Comparison of ENCODE assay signal across 8 cellular contexts in the genomic region with DNA sequence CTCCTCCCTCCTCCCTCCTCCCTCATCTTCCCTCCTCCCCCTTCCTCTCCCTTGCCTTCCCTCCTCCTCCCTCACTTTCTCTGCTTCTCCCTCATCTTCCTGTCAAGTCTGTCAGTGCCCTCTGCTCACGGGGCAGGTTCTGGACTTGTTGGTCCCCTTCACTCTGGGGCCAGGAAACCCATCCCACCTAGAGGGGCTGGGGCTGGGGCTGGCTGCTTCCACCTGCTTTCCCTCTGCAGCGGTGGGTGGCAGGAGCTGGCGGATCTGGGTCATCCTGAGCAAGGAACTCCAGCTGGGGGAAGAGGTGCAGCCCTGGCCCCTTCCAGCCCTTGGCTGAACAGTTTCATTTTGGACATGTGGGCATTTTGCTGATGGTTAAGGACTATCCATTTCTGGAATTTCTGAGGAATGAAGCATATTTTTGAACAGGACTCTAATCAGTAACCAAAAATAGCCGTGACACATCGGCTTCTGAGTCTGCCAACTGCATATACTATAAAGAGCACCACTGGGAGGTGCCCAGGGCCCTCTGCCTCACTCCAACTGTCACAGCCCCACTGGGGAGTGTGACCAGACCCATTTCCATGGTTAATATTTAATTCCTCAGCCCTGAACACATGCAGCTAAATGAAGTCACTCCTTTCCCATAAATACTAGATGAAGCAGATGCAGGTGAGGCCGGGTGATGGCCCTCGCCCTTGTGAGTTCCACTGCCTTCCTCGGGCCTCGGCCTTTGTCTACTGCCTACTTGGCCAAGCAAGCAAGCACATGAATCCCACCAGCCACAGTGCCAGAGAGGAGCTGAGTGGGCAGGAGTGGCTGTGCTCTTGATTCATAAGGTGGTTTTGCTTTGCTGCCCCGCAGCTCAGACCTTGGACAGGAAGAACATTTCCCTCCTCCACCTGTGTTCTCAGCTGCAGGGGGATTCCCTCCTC. TPM values are rescaled to one million over a fixed set of nuclear protein-coding genes. Genes with fewer than 3 reads are reported as not detected.
DNase-seq lines count a peak whose midpoint lies in the region; ATAC-seq, FAIRE-seq and TF ChIP-seq lines count a peak whose summit lies in the region.

No MANE protein-coding gene starts in this region.

- H3K4me1 Mint-ChIP-seq in CD14-positive monocyte, result no peaks in the 10 kb centered on the region

- no peak overlapping the region for H3K27ac Mint-ChIP-seq in CD14-positive monocyte

- H3K4me3 ChIP-seq in adipocyte (ENCODE audit: low read length) (peak overlapping the region; percentile 31), kidney epithelial cell (ENCODE audit: low read depth, low read length) (no peak overlapping the region)

- ATAC-seq in GM18858 (IDR thresholded peaks at IDR 0.05; ENCODE audit: unreplicated experiment), result no peak

- peak overlapping the region; percentile 55 for H3K9ac ChIP-seq in adipocyte (ENCODE audit: low read length)

- DNase-seq in activated CD8-positive, alpha-beta memory T cell treated with anti-CD3 and anti-CD28 coated beads for 24 hours, result peak; percentile 45
- DNase-seq in activated CD8-positive, alpha-beta memory T cell treated with anti-CD3 and anti-CD28 coated beads, Interleukin-2, amount 50 U/mL, for 48 hours, result no peak
- DNase-seq in adipocyte (ENCODE audit: low read depth) (peak; percentile 79), kidney epithelial cell (ENCODE audit: low read depth) (peak; percentile 71), urothelium cell line (ENCODE audit: low spot score) (peak; percentile 40), NCI-H1930 (lab: John Stamatoyannopoulos, UW) (no peak), CD14-positive monocyte (ENCODE audit: low spot score) (no peak)

- no peaks in the 10 kb centered on the region for H3K9me3 ChIP-seq in adipocyte (ENCODE audit: control insufficient read depth, low read length)

- no peaks in the 10 kb centered on the region for H3K27me3 ChIP-seq in adipocyte (replicated peaks; ENCODE audit: control insufficient read depth, insufficient read depth, low read length)
- H3K27me3 ChIP-seq in kidney epithelial cell (ENCODE audit: control insufficient read depth, insufficient read depth, low read length), result no peaks in the 10 kb centered on the region

- H3K36me3 Mint-ChIP-seq in CD14-positive monocyte, result no peaks in the 10 kb centered on the region

- H3K4me1 ChIP-seq in adipocyte (ENCODE audit: control insufficient read depth, insufficient read depth, low read length), result peaks cover 30% of the 10 kb centered on the region

- no peak overlapping the region for H3K4me3 Mint-ChIP-seq in CD14-positive monocyte

- TF ChIP-seq CTCF in kidney epithelial cell (IDR thresholded peaks at IDR 0.05; ENCODE audit: insufficient read depth, low read length, poor library complexity, severe bottlenecking) (peak; percentile 12), CD14-positive monocyte (IDR thresholded peaks at IDR 0.05) (no peak)

- H3K36me3 ChIP-seq in adipocyte (ENCODE audit: control insufficient read depth, insufficient read depth, low read length, severe bottlenecking), result no peaks in the 10 kb centered on the region
- no peaks in the 10 kb centered on the region for H3K36me3 ChIP-seq in kidney epithelial cell (ENCODE audit: control insufficient read depth, insufficient read depth, low read length)

- peaks cover 3 to 12% (median 8%) of the 10 kb centered on the region in 3 donors for H3K27me3 Mint-ChIP-seq in CD14-positive monocyte (ENCODE audit: low read depth in 3 of 3)

- no peaks in the 10 kb centered on the region for H3K9me3 Mint-ChIP-seq in CD14-positive monocyte

- no peak for FAIRE-seq in urothelium cell line (lab: Jason Lieb, UNC)

- intact Hi-C loops in CD14-positive monocyte (cut with micrococcal nuclease), result no loop called here

RNA-seq across cellular contexts. Expression of a gene that starts 39.8 kb away (rescaled TPM):
- total RNA-seq in kidney epithelial cell, result 2.5 and 3.3 TPM in 2 replicates
- not detected for polyA plus RNA-seq in CD14-positive monocyte

RNA-seq across cellular contexts. Expression of a gene that starts 39.9 kb away (rescaled TPM):
- total RNA-seq in kidney epithelial cell, result 0.04 and 0.27 TPM in 2 replicates
- under 1 TPM in 1 of 2 donors, not detected in 1; 0.13 TPM for polyA plus RNA-seq in CD14-positive monocyte

Comparison
In these comparisons a context has a peak if more than half of its experiments do, and no peak if none do; other contexts are left out.
1. DNase-seq: peak in activated CD8-positive, alpha-beta memory T cell treated with anti-CD3 and anti-CD28 coated beads for 24 hours (single experiment), adipocyte (single experiment), kidney epithelial cell (single experiment) and urothelium cell line (single experiment); none in activated CD8-positive, alpha-beta memory T cell treated with anti-CD3 and anti-CD28 coated beads, Interleukin-2, amount 50 U/mL, for 48 hours (single experiment), NCI-H1930 (0 of 2) and CD14-positive monocyte (single experiment).